ENCODE assay signal across 8 cellular contexts in the genomic region with DNA sequence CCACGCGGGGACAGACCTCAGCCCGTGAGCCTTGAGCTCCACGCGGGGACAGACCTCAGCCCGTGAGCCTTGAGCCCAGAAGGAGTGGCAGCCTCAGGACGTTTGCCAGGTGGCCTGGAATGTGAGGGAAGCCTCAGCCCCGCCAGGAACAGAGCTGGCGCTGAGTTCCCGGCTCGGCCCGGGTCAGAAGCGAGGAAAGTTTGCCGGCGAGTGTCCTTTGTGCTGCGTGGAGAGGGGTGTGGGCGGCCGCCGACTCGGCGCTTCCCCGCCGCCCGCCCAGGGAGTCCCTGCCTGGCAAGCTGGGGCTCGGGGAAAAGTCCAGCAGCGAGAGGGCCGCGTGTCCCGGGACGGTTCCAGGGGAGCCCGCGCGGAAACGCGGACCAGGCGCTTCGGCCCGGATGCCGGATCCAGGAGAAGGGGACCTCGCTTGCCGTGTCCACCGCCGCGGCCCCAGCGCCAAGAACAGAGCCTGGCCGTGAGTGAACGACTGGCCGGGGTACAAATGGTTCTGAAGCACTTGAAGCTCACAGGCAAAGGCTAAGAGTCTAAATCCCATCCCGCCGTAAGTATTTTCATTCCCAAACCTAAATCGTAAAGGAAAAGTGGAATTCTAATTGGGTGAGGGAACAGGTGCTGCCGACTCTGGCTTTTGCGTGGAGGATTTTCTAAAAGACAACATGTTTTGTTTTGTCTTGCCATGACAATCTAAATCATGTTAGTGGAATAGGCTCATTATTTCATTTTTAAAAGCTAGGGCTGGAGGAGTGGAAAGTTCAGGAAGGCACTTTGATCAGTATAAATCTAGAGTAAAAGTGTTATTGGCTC. TPM values are rescaled to one million over a fixed set of nuclear protein-coding genes. Genes with fewer than 3 reads are reported as not detected.
DNase-seq lines count a peak whose midpoint lies in the region; ATAC-seq lines count a peak whose summit lies in the region.

No MANE protein-coding gene starts in this region.

- peaks cover 2% of the 10 kb centered on the region for H3K9me3 Mint-ChIP-seq in activated CD8-positive, alpha-beta T cell treated with anti-CD3 and anti-CD28 coated beads, Interleukin-2, amount 10 ng/mL, durations not matched to agents 7 days and 5 days (ENCODE audit: insufficient read depth)
- no peaks in the 10 kb centered on the region for H3K9me3 Mint-ChIP-seq in activated T-helper 1 cell treated with anti-CD3 and anti-CD28 coated beads, Interleukin-12 subunit alpha, Interleukin-12 subunit beta, Interleukin-2, Interleukin-4 antibody, amounts not matched to agents 30 ng/mL and 10 ng/mL and 1 ng/mL, durations not matched to agents 14 hours and 24 hours and 36 hours

- POLR2A ChIA-PET in activated CD8-positive, alpha-beta T cell treated with anti-CD3 and anti-CD28 coated beads, Interleukin-2, amount 10 ng/mL, durations not matched to agents 7 days and 5 days (lab: Charles Lee), result interaction anchor here (0.6 kb wide), 1 partner anchor 494 kb away, joined by 3 read pairs; no protein-coding TSS in a partner anchor

- H3K36me3 Mint-ChIP-seq in activated CD8-positive, alpha-beta T cell treated with anti-CD3 and anti-CD28 coated beads, Interleukin-2, amount 10 ng/mL, durations not matched to agents 7 days and 5 days (ENCODE audit: low read depth), result no peaks in the 10 kb centered on the region
- H3K36me3 Mint-ChIP-seq in activated T-helper 1 cell treated with anti-CD3 and anti-CD28 coated beads, Interleukin-12 subunit alpha, Interleukin-12 subunit beta, Interleukin-2, Interleukin-4 antibody, amounts not matched to agents 30 ng/mL and 10 ng/mL and 1 ng/mL, durations not matched to agents 14 hours and 24 hours and 36 hours (ENCODE audit: low read depth), result no peaks in the 10 kb centered on the region

- peak overlapping the region; percentile 22 for H3K4me3 Mint-ChIP-seq in activated CD8-positive, alpha-beta T cell treated with anti-CD3 and anti-CD28 coated beads, Interleukin-2, amount 10 ng/mL, durations not matched to agents 7 days and 5 days
- no peak overlapping the region for H3K4me3 Mint-ChIP-seq in activated T-helper 1 cell treated with anti-CD3 and anti-CD28 coated beads, Interleukin-12 subunit alpha, Interleukin-12 subunit beta, Interleukin-2, Interleukin-4 antibody, amounts not matched to agents 30 ng/mL and 10 ng/mL and 1 ng/mL, durations not matched to agents 14 hours and 24 hours and 36 hours

- H3K4me1 Mint-ChIP-seq in activated CD8-positive, alpha-beta T cell treated with anti-CD3 and anti-CD28 coated beads, Interleukin-2, amount 10 ng/mL, durations not matched to agents 7 days and 5 days (ENCODE audit: low read depth), result peaks cover 17% of the 10 kb centered on the region
- peaks cover 6% of the 10 kb centered on the region for H3K4me1 Mint-ChIP-seq in activated T-helper 1 cell treated with anti-CD3 and anti-CD28 coated beads, Interleukin-12 subunit alpha, Interleukin-12 subunit beta, Interleukin-2, Interleukin-4 antibody, amounts not matched to agents 30 ng/mL and 10 ng/mL and 1 ng/mL, durations not matched to agents 14 hours and 24 hours and 36 hours (ENCODE audit: low read depth)

- intact Hi-C loops in left ventricle myocardium superior (cut with micrococcal nuclease) (no loop called here), posterior cingulate gyrus (cut with DNase I) (loop anchor here (10.0 kb wide), 1 partner anchor 494 kb away; no protein-coding TSS in a partner anchor)
- intact Hi-C loops in activated T-helper 1 cell treated with anti-CD3 and anti-CD28 coated beads, Interleukin-12 subunit alpha, Interleukin-12 subunit beta, Interleukin-2, Interleukin-4 antibody, amounts not matched to agents 30 ng/mL and 10 ng/mL and 1 ng/mL, durations not matched to agents 14 hours and 24 hours and 36 hours (cut with micrococcal nuclease), result no loop called here

- DNase-seq in D341Med (ENCODE audit: low spot score), result peak; percentile 38
- DNase-seq in activated CD8-positive, alpha-beta T cell treated with anti-CD3 and anti-CD28 coated beads, Interleukin-2, amount 10 ng/mL, durations not matched to agents 7 days and 5 days, result no peak
- DNase-seq in left ventricle myocardium superior, result peak; percentile 58
- DNase-seq in posterior cingulate gyrus, result peak; percentile 9 to 85 (median 30)
- DNase-seq in SKM-1 treated with dmso at 0.1 percent for 144 hours (lab: John Stamatoyannopoulos, UW; ENCODE audit: unreplicated experiment), result no peak
- DNase-seq in activated T-helper 1 cell treated with anti-CD3 and anti-CD28 coated beads, Interleukin-12 subunit alpha, Interleukin-12 subunit beta, Interleukin-2, Interleukin-4 antibody, amounts not matched to agents 30 ng/mL and 10 ng/mL and 1 ng/mL, durations not matched to agents 14 hours and 24 hours and 36 hours (ENCODE audit: low spot score), result no peak
- no peak for DNase-seq in COLO829 (ENCODE audit: low spot score)

- H3K27ac Mint-ChIP-seq in activated CD8-positive, alpha-beta T cell treated with anti-CD3 and anti-CD28 coated beads, Interleukin-2, amount 10 ng/mL, durations not matched to agents 7 days and 5 days, result no peak overlapping the region
- H3K27ac Mint-ChIP-seq in activated T-helper 1 cell treated with anti-CD3 and anti-CD28 coated beads, Interleukin-12 subunit alpha, Interleukin-12 subunit beta, Interleukin-2, Interleukin-4 antibody, amounts not matched to agents 30 ng/mL and 10 ng/mL and 1 ng/mL, durations not matched to agents 14 hours and 24 hours and 36 hours, result no peak overlapping the region

- CTCF ChIA-PET in activated CD8-positive, alpha-beta T cell treated with anti-CD3 and anti-CD28 coated beads, Interleukin-2, amount 10 ng/mL, durations not matched to agents 7 days and 5 days (lab: Charles Lee), result no interaction called here

- no peak for ATAC-seq in activated CD8-positive, alpha-beta T cell treated with anti-CD3 and anti-CD28 coated beads, Interleukin-2, amount 10 ng/mL, durations not matched to agents 7 days and 5 days
- peak; percentile 61 for ATAC-seq in left ventricle myocardium superior
- no peak for ATAC-seq in HG02623 (IDR thresholded peaks at IDR 0.05; ENCODE audit: unreplicated experiment)

- peaks cover 33% of the 10 kb centered on the region for H3K27me3 Mint-ChIP-seq in activated CD8-positive, alpha-beta T cell treated with anti-CD3 and anti-CD28 coated beads, Interleukin-2, amount 10 ng/mL, durations not matched to agents 7 days and 5 days (ENCODE audit: low read depth)
- H3K27me3 Mint-ChIP-seq in activated T-helper 1 cell treated with anti-CD3 and anti-CD28 coated beads, Interleukin-12 subunit alpha, Interleukin-12 subunit beta, Interleukin-2, Interleukin-4 antibody, amounts not matched to agents 30 ng/mL and 10 ng/mL and 1 ng/mL, durations not matched to agents 14 hours and 24 hours and 36 hours (ENCODE audit: insufficient read depth), result peaks cover 56% of the 10 kb centered on the region

RNA-seq across cellular contexts. Expression of gene LRRN1, which starts 1.7 kb away (rescaled TPM):
- 1 to 10 TPM; 1.4 to 1.7 TPM for total RNA-seq in activated CD8-positive, alpha-beta T cell treated with anti-CD3 and anti-CD28 coated beads, Interleukin-2, amount 10 ng/mL, durations not matched to agents 7 days and 5 days
- total RNA-seq in left ventricle myocardium superior, result 0.12 TPM
- not detected in 2 replicates for total RNA-seq in activated T-helper 1 cell treated with anti-CD3 and anti-CD28 coated beads, Interleukin-12 subunit alpha, Interleukin-12 subunit beta, Interleukin-2, Interleukin-4 antibody, amounts not matched to agents 30 ng/mL and 10 ng/mL and 1 ng/mL, durations not matched to agents 14 hours and 24 hours and 36 hours

Comparison
In these comparisons a context has a peak if more than half of its experiments do, and no peak if none do; other contexts are left out.
1. DNase-seq: peak in D341Med (single experiment), left ventricle myocardium superior (single experiment) and posterior cingulate gyrus (10 of 10); none in activated CD8-positive, alpha-beta T cell treated with anti-CD3 and anti-CD28 coated beads, Interleukin-2, amount 10 ng/mL, durations not matched to agents 7 days and 5 days (single experiment), SKM-1 treated with dmso at 0.1 percent for 144 hours (single experiment), activated T-helper 1 cell treated with anti-CD3 and anti-CD28 coated beads, Interleukin-12 subunit alpha, Interleukin-12 subunit beta, Interleukin-2, Interleukin-4 antibody, amounts not matched to agents 30 ng/mL and 10 ng/mL and 1 ng/mL, durations not matched to agents 14 hours and 24 hours and 36 hours (single experiment) and COLO829 (single experiment).